ENCODE assay signal across 1 cellular context in genomic region chr5:103487253-103487652, GRCh38.
TF ChIP-seq lines count a peak whose summit lies in the region.

No MANE protein-coding gene starts in this region.

TF ChIP-seq in SK-N-SH, 30 proteins besides CTCF, POLR2A, EP300 and RAD21 (continued from another document):
- no peak for TF ChIP-seq REST (IDR thresholded peaks at IDR 0.05; ENCODE audit: low read depth, low read length)
- TF ChIP-seq FOXJ3 (CRISPR knock-in tag; IDR thresholded peaks at IDR 0.05), result peak; percentile 65
- TF ChIP-seq RFX5 (IDR thresholded peaks at IDR 0.05; ENCODE audit: low read length), result no peak
- TF ChIP-seq GATA2 (CRISPR knock-in tag; IDR thresholded peaks at IDR 0.05), result peak; percentile 79
- no peak; the same call in 1 of the 2 replicates for TF ChIP-seq MXI1 (IDR thresholded peaks at IDR 0.05; ENCODE audit: low read depth, low read length)
- TF ChIP-seq RCOR1 (IDR thresholded peaks at IDR 0.05; ENCODE audit: low read length), result peak; percentile 68
- TF ChIP-seq POLR2AphosphoS5 (IDR thresholded peaks at IDR 0.05; ENCODE audit: low read depth, low read length), result no peak
TF ChIP-seq in SK-N-SH: peak in this region for 3.
